ENCODE assay signal across 11 cellular contexts in genomic region chr1:183632087-183632486, GRCh38. TPM values are rescaled to one million over a fixed set of nuclear protein-coding genes. Genes with fewer than 3 reads are reported as not detected.
DNase-seq lines count a peak whose midpoint lies in the region; ATAC-seq, FAIRE-seq and TF ChIP-seq lines count a peak whose summit lies in the region.
"Had no signal": no experiment of that assay in that cellular context is flagged by ENCODE, and none has a peak within 500 bp of the region (broad histone marks: within the 10 kb centered on the region; RNA-seq: fewer than 3 reads in every experiment).

No MANE protein-coding gene starts in this region.

- H3K4me3 ChIP-seq in HepG2 (replicated peaks in 1 of 3; ENCODE audit: insufficient read depth in 1 of 3, low read depth in 2 of 3, low read length in 3 of 3) (peak overlapping the region in 2 of 3 experiments; percentile 25 to 97; a peak in 3 of 6 replicates), right lobe of liver (no peak overlapping the region), hepatocyte (no peak overlapping the region)

- POLR2A ChIA-PET in HepG2 (lab: Yijun Ruan, JAX) = no interaction called here

- H3K27me3 Mint-ChIP-seq in activated T-helper 2 cell treated with anti-CD3 and anti-CD28 coated beads, Interferon-gamma antibody, Interleukin-2, Interleukin-4, amounts not matched to agents 10 μg/mL and 5 μg/mL and 100 μg/mL, durations not matched to agents 14 hours and 24 hours and 36 hours (ENCODE audit: low read depth) = peaks cover 3% of the 10 kb centered on the region

- H3K27ac ChIP-seq in HepG2 (ENCODE audit: extremely low read length, insufficient read depth, low read length) = peak overlapping the region; percentile 84
- peak overlapping the region in 1 of 3 donors; percentile 84 for H3K27ac ChIP-seq in right lobe of liver
- no peak overlapping the region for H3K27ac ChIP-seq in hepatocyte
- H3K27ac ChIP-seq in foreskin keratinocyte = no peak overlapping the region
- H3K27ac ChIP-seq: SJSA1 had no signal

- ATAC-seq in HepG2 (no peak), right lobe of liver (no peak), GM19397 (IDR thresholded peaks at IDR 0.05; ENCODE audit: unreplicated experiment) (no peak), foreskin keratinocyte (no peak), HG03175 (IDR thresholded peaks at IDR 0.05; ENCODE audit: unreplicated experiment) (no peak)

- in situ Hi-C loops in HepG2 (cut with HindIII; ENCODE audit: extremely low pct_ligation_motif_present, low pct_unique_long_range_greater_than_20kb) = no loop called here

- H3K4me3 Mint-ChIP-seq in activated T-helper 2 cell treated with anti-CD3 and anti-CD28 coated beads, Interferon-gamma antibody, Interleukin-2, Interleukin-4, amounts not matched to agents 10 μg/mL and 5 μg/mL and 100 μg/mL, durations not matched to agents 14 hours and 24 hours and 36 hours (ENCODE audit: low read depth) = peak overlapping the region; percentile 100

- H3K27me3 ChIP-seq in HepG2 (ENCODE audit: control insufficient read depth in 1 of 2, insufficient read depth in 2 of 2, low read length in 2 of 2) = no peaks in the 10 kb centered on the region; a peak in 1 of 5 replicates
- no peaks in the 10 kb centered on the region for H3K27me3 ChIP-seq in right lobe of liver
- H3K27me3 ChIP-seq in hepatocyte = no peaks in the 10 kb centered on the region
- H3K27me3 ChIP-seq in foreskin keratinocyte = no peaks in the 10 kb centered on the region
- H3K27me3 ChIP-seq: SJSA1 had no signal

- H3K36me3 ChIP-seq in HepG2 (replicated peaks in 1 of 2; ENCODE audit: control insufficient read depth in 1 of 2, insufficient read depth in 2 of 2, low read length in 2 of 2) (peaks cover 6 to 28% of the 10 kb centered on the region in 2 experiments), right lobe of liver (peaks cover 6 to 25% (median 10%) of the 10 kb centered on the region in 4 donors), hepatocyte (replicated peaks; ENCODE audit: insufficient read depth, low read depth) (no peaks in the 10 kb centered on the region)

- no peak overlapping the region for H3K27ac Mint-ChIP-seq in activated T-helper 2 cell treated with anti-CD3 and anti-CD28 coated beads, Interferon-gamma antibody, Interleukin-2, Interleukin-4, amounts not matched to agents 10 μg/mL and 5 μg/mL and 100 μg/mL, durations not matched to agents 14 hours and 24 hours and 36 hours

- no peak for TF ChIP-seq CTCF in HepG2 (CRISPR knock-in tag; IDR thresholded peaks at IDR 0.05)
- TF ChIP-seq CTCF in right lobe of liver (IDR thresholded peaks at IDR 0.05) = no peak
- no peak for TF ChIP-seq CTCF in hepatocyte (IDR thresholded peaks at IDR 0.05; ENCODE audit: poor library complexity)
- TF ChIP-seq CTCF in foreskin keratinocyte (conservative IDR thresholded peaks at IDR 0.05) = no peak

- no peak overlapping the region for H3K9ac ChIP-seq in HepG2 (ENCODE audit: insufficient read depth, low read depth, low read length)

- no peak for FAIRE-seq in HepG2 (lab: Jason Lieb, UNC)

- H3K4me1 ChIP-seq in HepG2 (ENCODE audit: insufficient read depth, low read length) (peaks cover 40% of the 10 kb centered on the region), right lobe of liver (peaks cover 0 to 39% (median 12%) of the 10 kb centered on the region in 4 donors), hepatocyte (ENCODE audit: insufficient read depth) (peaks cover 14% of the 10 kb centered on the region), foreskin keratinocyte (peaks cover 46% of the 10 kb centered on the region)

- peak overlapping the region; percentile 70 for H3K4me2 ChIP-seq in HepG2 (ENCODE audit: low read depth, low read length)
- H3K4me2 ChIP-seq in hepatocyte = peak overlapping the region; percentile 74

- CTCF ChIA-PET in HepG2 (lab: Yijun Ruan, JAX; ENCODE audit: low intra/inter-chr PET ratio, low total read pairs) = no interaction called here

- TF ChIP-seq EP300 in HepG2 (IDR thresholded peaks at IDR 0.05; ENCODE audit: low read depth in 2 of 2, low read length in 2 of 2) = 0 out of 4 replicates have a peak, but pooled peaks of 1 of the 2 experiments have one; percentile 25
- no peak for TF ChIP-seq EP300 in HepG2 (CRISPR knock-in tag; IDR thresholded peaks at IDR 0.05; ENCODE audit: borderline replicate concordance)

- H3K9me2 ChIP-seq in hepatocyte (replicated peaks; ENCODE audit: insufficient read depth) = no peaks in the 10 kb centered on the region

- no TSS peak for BruUV-seq in HepG2 (replicated peaks; lab: Mats Ljungman, UMichigan)

- H3K79me2 ChIP-seq in HepG2 (ENCODE audit: insufficient read depth, low read length) = peaks cover 33% of the 10 kb centered on the region
- peaks cover 46% of the 10 kb centered on the region for H3K79me2 ChIP-seq in hepatocyte

- H3K36me3 Mint-ChIP-seq in activated T-helper 2 cell treated with anti-CD3 and anti-CD28 coated beads, Interferon-gamma antibody, Interleukin-2, Interleukin-4, amounts not matched to agents 10 μg/mL and 5 μg/mL and 100 μg/mL, durations not matched to agents 14 hours and 24 hours and 36 hours (ENCODE audit: low read depth) = peaks cover 51% of the 10 kb centered on the region

- TF ChIP-seq POLR2A in HepG2 (IDR thresholded peaks at IDR 0.05; ENCODE audit: insufficient read depth in 1 of 2, low read depth in 2 of 2, low read length in 2 of 2) (no peak), right lobe of liver (IDR thresholded peaks at IDR 0.05) (no peak)

- peaks cover 50% of the 10 kb centered on the region for H3K4me1 Mint-ChIP-seq in activated T-helper 2 cell treated with anti-CD3 and anti-CD28 coated beads, Interferon-gamma antibody, Interleukin-2, Interleukin-4, amounts not matched to agents 10 μg/mL and 5 μg/mL and 100 μg/mL, durations not matched to agents 14 hours and 24 hours and 36 hours (ENCODE audit: low read depth)

- H3K9me3 ChIP-seq in HepG2 (ENCODE audit: low read length) = no peaks in the 10 kb centered on the region
- no peaks in the 10 kb centered on the region for H3K9me3 ChIP-seq in right lobe of liver
- no peaks in the 10 kb centered on the region for H3K9me3 ChIP-seq in hepatocyte (ENCODE audit: low read depth)

- peak; percentile 44 for DNase-seq in HepG2 (ENCODE audit: low spot score)
- DNase-seq in right lobe of liver = no peak
- no peak for DNase-seq in activated T-helper 2 cell treated with anti-CD3 and anti-CD28 coated beads, Interferon-gamma antibody, Interleukin-2, Interleukin-4, amounts not matched to agents 10 μg/mL and 5 μg/mL and 100 μg/mL, durations not matched to agents 14 hours and 24 hours and 36 hours (ENCODE audit: low spot score)
- DNase-seq in hepatocyte (ENCODE audit: low spot score) = no peak
- no peak for DNase-seq in foreskin keratinocyte
- DNase-seq in HK-2 (ENCODE audit: unreplicated experiment) = no peak
- DNase-seq: GDM1, midbrain had no signal

- H4K20me1 ChIP-seq in HepG2 (ENCODE audit: insufficient read depth, low read length) (peaks cover 2% of the 10 kb centered on the region; the same call in 1 of the 2 replicates), hepatocyte (ENCODE audit: insufficient read depth, poor library complexity, severe bottlenecking) (peaks cover 26% of the 10 kb centered on the region)

- TF ChIP-seq RAD21 in HepG2 (CRISPR knock-in tag; IDR thresholded peaks at IDR 0.05) = no peak

- WGBS in HepG2 (ENCODE audit: low lambda C conversion rate) = 50% methylated on average over 2 of the region's 2 CpGs
- WGBS in right lobe of liver (ENCODE audit: insufficient coverage, low coverage, low lambda C conversion rate, missing lambda C conversion rate) = 5% methylated on average over 2 of the region's 2 CpGs
- 40% methylated on average over 2 of the region's 2 CpGs for WGBS in hepatocyte (ENCODE audit: low lambda C conversion rate, missing lambda C conversion rate)

- intact Hi-C loops in HepG2 (cut with micrococcal nuclease; ENCODE audit: unreplicated experiment) = loop anchor here (10.0 kb wide), 1 partner anchor 53 kb away; no protein-coding TSS in a partner anchor
- intact Hi-C loops in right lobe of liver (cut with DNase I) = loop anchor here in 1 of 2 donors (10.0 kb wide), 1 partner anchor 157 kb away; the partner anchor contains the start of gene SMG7
- intact Hi-C loops in activated T-helper 2 cell treated with anti-CD3 and anti-CD28 coated beads, Interferon-gamma antibody, Interleukin-2, Interleukin-4, amounts not matched to agents 10 μg/mL and 5 μg/mL and 100 μg/mL, durations not matched to agents 14 hours and 24 hours and 36 hours (cut with micrococcal nuclease) = loop anchor here (10.0 kb wide), 4 partner anchors 403 to 1123 kb away; partner anchors contain the start of genes COLGALT2 and EDEM3

- no peaks in the 10 kb centered on the region for H3K9me3 Mint-ChIP-seq in activated T-helper 2 cell treated with anti-CD3 and anti-CD28 coated beads, Interferon-gamma antibody, Interleukin-2, Interleukin-4, amounts not matched to agents 10 μg/mL and 5 μg/mL and 100 μg/mL, durations not matched to agents 14 hours and 24 hours and 36 hours

- H2AFZ ChIP-seq in HepG2 (ENCODE audit: low read length) = no peak overlapping the region
- H2AFZ ChIP-seq in hepatocyte = no peak overlapping the region

RNA-seq across cellular contexts. Expression of gene ARPC5, which starts 3.5 kb away (rescaled TPM):
- 106 and 148 TPM in 2 replicates for total RNA-seq in HepG2 (2016; rRNA removed; fragmentation: Illumina TruSeq; extraction: Trizol)
- 8.0 and 11.5 TPM in 2 replicates for total RNA-seq in HepG2 (2016; cell fraction: cytosol; rRNA removed; fragmentation: Illumina TruSeq; extraction: Trizol; ENCODE audit: low read depth)
- 110 and 163 TPM in 2 replicates for total RNA-seq in HepG2 (2016; cell fraction: insoluble cytoplasmic fraction; rRNA removed; fragmentation: Illumina TruSeq; extraction: Trizol)
- total RNA-seq in HepG2 (2016; cell fraction: membrane; rRNA removed; fragmentation: Illumina TruSeq; extraction: Trizol) = 39.6 and 47.2 TPM in 2 replicates
- 45.8 TPM in 2 replicates for total RNA-seq in HepG2 (2016; cell fraction: nucleus; rRNA removed; fragmentation: Illumina TruSeq; extraction: Trizol)
- 40.1 and 48.4 TPM in 2 replicates for polyA plus RNA-seq in HepG2 (2011; rRNA removed)
- 21.1 and 33.4 TPM in 2 replicates for polyA plus RNA-seq in HepG2 (2011; cell fraction: cytosol; rRNA removed)
- polyA plus RNA-seq in HepG2 (2011; cell fraction: nucleus; rRNA removed) = 7.7 and 10.0 TPM in 2 replicates
- 50.2 and 53.9 TPM in 2 replicates for polyA plus RNA-seq in HepG2 (2012)
- polyA plus RNA-seq in HepG2 (2016; cell fraction: cytosol; fragmentation: Illumina TruSeq; extraction: Trizol; ENCODE audit: low read depth) = 8.8 and 9.5 TPM in 2 replicates
- 146 and 157 TPM in 2 replicates for polyA plus RNA-seq in HepG2 (2016; cell fraction: insoluble cytoplasmic fraction; fragmentation: Illumina TruSeq; extraction: Trizol; ENCODE audit: low read depth)
- polyA plus RNA-seq in HepG2 (2016; cell fraction: membrane; fragmentation: Illumina TruSeq; extraction: Trizol; ENCODE audit: low read depth) = 29.5 and 30.2 TPM in 2 replicates
- polyA plus RNA-seq in HepG2 (2016; cell fraction: nucleus; fragmentation: Illumina TruSeq; extraction: Trizol; ENCODE audit: insufficient read depth, low read depth) = 58.8 and 62.7 TPM in 2 replicates
- polyA minus RNA-seq in HepG2 (2011; rRNA and poly(A)+ RNA removed; ENCODE audit: low replicate concordance) = 16.7 and 70.1 TPM in 2 replicates
- polyA minus RNA-seq in HepG2 (2011; cell fraction: cytosol; rRNA and poly(A)+ RNA removed) = 28.3 and 29.7 TPM in 2 replicates
- 44.3 and 44.4 TPM in 2 replicates for polyA minus RNA-seq in HepG2 (2011; cell fraction: nucleus; rRNA and poly(A)+ RNA removed)
- 10 to 100 TPM; 23.6 to 70.5 (median 41.3) TPM for total RNA-seq in right lobe of liver
- total RNA-seq in activated T-helper 2 cell treated with anti-CD3 and anti-CD28 coated beads, Interferon-gamma antibody, Interleukin-2, Interleukin-4, amounts not matched to agents 10 μg/mL and 5 μg/mL and 100 μg/mL, durations not matched to agents 14 hours and 24 hours and 36 hours = 160 and 169 TPM in 2 replicates
- 144 TPM in 2 replicates for total RNA-seq in hepatocyte
- 183 and 192 TPM in 2 replicates for polyA plus RNA-seq in hepatocyte
- total RNA-seq in foreskin keratinocyte = 187 and 212 TPM in 2 replicates
- 107 and 137 TPM in 2 replicates for polyA plus RNA-seq in foreskin keratinocyte

RNA-seq across cellular contexts. Expression of gene APOBEC4, which starts 21.0 kb away (rescaled TPM):
- total RNA-seq in HepG2 (2016; rRNA removed; fragmentation: Illumina TruSeq; extraction: Trizol) = not detected in 2 replicates
- not detected in 2 replicates for total RNA-seq in HepG2 (2016; cell fraction: cytosol; rRNA removed; fragmentation: Illumina TruSeq; extraction: Trizol; ENCODE audit: low read depth)
- total RNA-seq in HepG2 (2016; cell fraction: insoluble cytoplasmic fraction; rRNA removed; fragmentation: Illumina TruSeq; extraction: Trizol) = not detected in 2 replicates
- total RNA-seq in HepG2 (2016; cell fraction: membrane; rRNA removed; fragmentation: Illumina TruSeq; extraction: Trizol) = not detected in 2 replicates
- not detected in 2 replicates for total RNA-seq in HepG2 (2016; cell fraction: nucleus; rRNA removed; fragmentation: Illumina TruSeq; extraction: Trizol)
- polyA plus RNA-seq in HepG2 (2011; rRNA removed) = not detected in 2 replicates
- polyA plus RNA-seq in HepG2 (2011; cell fraction: cytosol; rRNA removed) = not detected in 2 replicates
- polyA plus RNA-seq in HepG2 (2011; cell fraction: nucleus; rRNA removed) = not detected in 2 replicates
- not detected in 2 replicates for polyA plus RNA-seq in HepG2 (2012)
- not detected in 2 replicates for polyA plus RNA-seq in HepG2 (2016; cell fraction: cytosol; fragmentation: Illumina TruSeq; extraction: Trizol; ENCODE audit: low read depth)
- not detected in 2 replicates for polyA plus RNA-seq in HepG2 (2016; cell fraction: insoluble cytoplasmic fraction; fragmentation: Illumina TruSeq; extraction: Trizol; ENCODE audit: low read depth)
- polyA plus RNA-seq in HepG2 (2016; cell fraction: membrane; fragmentation: Illumina TruSeq; extraction: Trizol; ENCODE audit: low read depth) = not detected in 2 replicates
- not detected in 2 replicates for polyA plus RNA-seq in HepG2 (2016; cell fraction: nucleus; fragmentation: Illumina TruSeq; extraction: Trizol; ENCODE audit: insufficient read depth, low read depth)
- polyA minus RNA-seq in HepG2 (2011; rRNA and poly(A)+ RNA removed; ENCODE audit: low replicate concordance) = not detected in 2 replicates
- polyA minus RNA-seq in HepG2 (2011; cell fraction: cytosol; rRNA and poly(A)+ RNA removed) = not detected in 2 replicates
- polyA minus RNA-seq in HepG2 (2011; cell fraction: nucleus; rRNA and poly(A)+ RNA removed) = not detected in 2 replicates
- total RNA-seq in right lobe of liver = not detected
- total RNA-seq in activated T-helper 2 cell treated with anti-CD3 and anti-CD28 coated beads, Interferon-gamma antibody, Interleukin-2, Interleukin-4, amounts not matched to agents 10 μg/mL and 5 μg/mL and 100 μg/mL, durations not matched to agents 14 hours and 24 hours and 36 hours = not detected in 2 replicates
- 0.37 TPM in 1 of 2 replicates, not detected in the other for total RNA-seq in hepatocyte
- not detected in 2 replicates for polyA plus RNA-seq in hepatocyte
- total RNA-seq in foreskin keratinocyte = not detected in 2 replicates
- polyA plus RNA-seq in foreskin keratinocyte = not detected in 2 replicates
- total RNA-seq: SJSA1 had no signal

RNA-seq across cellular contexts. Expression of gene NCF2, which starts 41.8 kb away (rescaled TPM):
- total RNA-seq in HepG2 (2016; rRNA removed; fragmentation: Illumina TruSeq; extraction: Trizol) (0.46 and 1.1 TPM in 2 replicates), right lobe of liver (10 to 100 TPM in 3 of 6 experiments, 1 to 10 TPM in 3; 3.0 to 11.4 (median 7.9) TPM), hepatocyte (2.4 and 13.7 TPM in 2 replicates), foreskin keratinocyte (2.3 and 4.7 TPM in 2 replicates)
- 0.26 and 0.30 TPM in 2 replicates for total RNA-seq in HepG2 (2016; cell fraction: cytosol; rRNA removed; fragmentation: Illumina TruSeq; extraction: Trizol; ENCODE audit: low read depth)
- 0.37 and 0.41 TPM in 2 replicates for total RNA-seq in HepG2 (2016; cell fraction: insoluble cytoplasmic fraction; rRNA removed; fragmentation: Illumina TruSeq; extraction: Trizol)
- 0.14 and 0.19 TPM in 2 replicates for total RNA-seq in HepG2 (2016; cell fraction: membrane; rRNA removed; fragmentation: Illumina TruSeq; extraction: Trizol)
- total RNA-seq in HepG2 (2016; cell fraction: nucleus; rRNA removed; fragmentation: Illumina TruSeq; extraction: Trizol) = not detected in 2 replicates
- polyA plus RNA-seq in HepG2 (2011; rRNA removed) (0.18 and 0.25 TPM in 2 replicates), hepatocyte (0.52 and 3.1 TPM in 2 replicates), foreskin keratinocyte (1.7 and 3.5 TPM in 2 replicates)
- polyA plus RNA-seq in HepG2 (2011; cell fraction: cytosol; rRNA removed) = 0.50 and 0.68 TPM in 2 replicates
- polyA plus RNA-seq in HepG2 (2011; cell fraction: nucleus; rRNA removed) = 0.10 and 0.35 TPM in 2 replicates
- polyA plus RNA-seq in HepG2 (2012) = 0.21 and 0.25 TPM in 2 replicates
- polyA plus RNA-seq in HepG2 (2016; cell fraction: cytosol; fragmentation: Illumina TruSeq; extraction: Trizol; ENCODE audit: low read depth) = 0.14 and 0.24 TPM in 2 replicates
- 0.27 and 1.4 TPM in 2 replicates for polyA plus RNA-seq in HepG2 (2016; cell fraction: insoluble cytoplasmic fraction; fragmentation: Illumina TruSeq; extraction: Trizol; ENCODE audit: low read depth)
- polyA plus RNA-seq in HepG2 (2016; cell fraction: membrane; fragmentation: Illumina TruSeq; extraction: Trizol; ENCODE audit: low read depth) = 0.43 and 0.53 TPM in 2 replicates
- 0.72 TPM in 1 of 2 replicates, not detected in the other for polyA plus RNA-seq in HepG2 (2016; cell fraction: nucleus; fragmentation: Illumina TruSeq; extraction: Trizol; ENCODE audit: insufficient read depth, low read depth)
- 3.3 TPM in 1 of 2 replicates, not detected in the other for polyA minus RNA-seq in HepG2 (2011; rRNA and poly(A)+ RNA removed; ENCODE audit: low replicate concordance)
- not detected in 2 replicates for polyA minus RNA-seq in HepG2 (2011; cell fraction: cytosol; rRNA and poly(A)+ RNA removed)
- polyA minus RNA-seq in HepG2 (2011; cell fraction: nucleus; rRNA and poly(A)+ RNA removed) = not detected in 2 replicates
- total RNA-seq in activated T-helper 2 cell treated with anti-CD3 and anti-CD28 coated beads, Interferon-gamma antibody, Interleukin-2, Interleukin-4, amounts not matched to agents 10 μg/mL and 5 μg/mL and 100 μg/mL, durations not matched to agents 14 hours and 24 hours and 36 hours = 2.2 and 2.6 TPM in 2 replicates

Comparison
In these comparisons a context has a peak if more than half of its experiments do, and no peak if none do; other contexts are left out.
1. H3K4me3 ChIP-seq: peak in HepG2 (2 of 3); none in right lobe of liver (0 of 3) and hepatocyte (single experiment).